9 cellular contexts compared by ENCODE assay signal in genomic region chrX:57156397-57157049, GRCh38. TPM values are rescaled to one million over a fixed set of nuclear protein-coding genes. Genes with fewer than 3 reads are reported as not detected.
DNase-seq lines count a peak whose midpoint lies in the region; ATAC-seq and TF ChIP-seq lines count a peak whose summit lies in the region.
"Had no signal": no experiment of that assay in that cellular context is flagged by ENCODE, and none has a peak within 500 bp of the region (broad histone marks: within the 10 kb centered on the region; RNA-seq: fewer than 3 reads in every experiment).

No MANE protein-coding gene starts in this region.

- H3K4me3 ChIP-seq in uterus, result no peak overlapping the region

- no peak overlapping the region for H3K27ac ChIP-seq in uterus

- ATAC-seq in HG02623 (IDR thresholded peaks at IDR 0.05; ENCODE audit: unreplicated experiment) (no peak), HG02759 (IDR thresholded peaks at IDR 0.05; ENCODE audit: unreplicated experiment) (no peak)
- ATAC-seq in activated T-cell treated with anti-CD3 and anti-CD28 coated beads, Interleukin-2, amount 50 U/mL, for 4 hours, result no peak

- no peaks in the 10 kb centered on the region for H3K4me1 Mint-ChIP-seq in activated T-cell treated with anti-CD3 and anti-CD28 coated beads, Interleukin-2, amount 50 U/mL, for 4 hours (ENCODE audit: low read depth)

- no peaks in the 10 kb centered on the region for H3K27me3 Mint-ChIP-seq in activated T-cell treated with anti-CD3 and anti-CD28 coated beads, Interleukin-2, amount 50 U/mL, for 4 hours (ENCODE audit: low read depth)
- H3K27me3 Mint-ChIP-seq: dendritic cell treated with granulocyte-macrophage colony-stimulating factor and Interleukin-4, amounts not matched to agents 40 ng/mL and 50 ng/mL, for 4 days had no signal

- peaks cover 12% of the 10 kb centered on the region for H3K9me3 Mint-ChIP-seq in activated T-cell treated with anti-CD3 and anti-CD28 coated beads, Interleukin-2, amount 50 U/mL, for 4 hours

- no peak for TF ChIP-seq CTCF in uterus (IDR thresholded peaks at IDR 0.05)

- intact Hi-C loops in uterus (cut with DNase I; ENCODE audit: low total_unique reads), result no loop called here

- H3K4me3 Mint-ChIP-seq in activated T-cell treated with anti-CD3 and anti-CD28 coated beads, Interleukin-2, amount 50 U/mL, for 4 hours, result no peak overlapping the region
- H3K4me3 Mint-ChIP-seq: dendritic cell treated with granulocyte-macrophage colony-stimulating factor and Interleukin-4, amounts not matched to agents 40 ng/mL and 50 ng/mL, for 4 days had no signal

- H3K4me1 ChIP-seq in uterus, result no peaks in the 10 kb centered on the region

- H3K36me3 ChIP-seq in uterus, result no peaks in the 10 kb centered on the region

- no peak for TF ChIP-seq POLR2A in uterus (IDR thresholded peaks at IDR 0.05)

- no peaks in the 10 kb centered on the region for H3K27me3 ChIP-seq in uterus

- DNase-seq in AG20443 (ENCODE audit: low spot score) (peak; percentile 49), HK-2 (ENCODE audit: unreplicated experiment) (peak; percentile 22), SW480 (ENCODE audit: low spot score) (peak; percentile 16), islet precursor cell (peak; percentile 59), uterus (no peak)
- DNase-seq in activated T-cell treated with anti-CD3 and anti-CD28 coated beads, Interleukin-2, amount 50 U/mL, for 4 hours, result no peak

- H3K9me3 ChIP-seq in uterus, result no peaks in the 10 kb centered on the region

- H3K36me3 Mint-ChIP-seq in activated T-cell treated with anti-CD3 and anti-CD28 coated beads, Interleukin-2, amount 50 U/mL, for 4 hours (ENCODE audit: insufficient read depth), result peaks cover 7% of the 10 kb centered on the region

RNA-seq across cellular contexts. Expression of gene SPIN2A, which starts 19.3 kb away (rescaled TPM):
- 1 to 10 TPM in 1 of 4 donors, under 1 TPM in 1, not detected in 2; 0.67 to 1.8 TPM for total RNA-seq in uterus
- under 1 TPM; 0.20 to 0.24 (median 0.22) TPM for total RNA-seq in activated T-cell treated with anti-CD3 and anti-CD28 coated beads, Interleukin-2, amount 50 U/mL, for 4 hours

RNA-seq across cellular contexts. Expression of gene SPIN2B, which starts 35.2 kb away (rescaled TPM):
- 10 to 100 TPM in 3 of 4 donors, 1 to 10 TPM in 1; 2.4 to 14.3 (median 12.5) TPM for total RNA-seq in uterus
- 1 to 10 TPM; 3.4 to 5.4 (median 3.5) TPM for total RNA-seq in activated T-cell treated with anti-CD3 and anti-CD28 coated beads, Interleukin-2, amount 50 U/mL, for 4 hours

Comparison
In these comparisons a context has a peak if more than half of its experiments do, and no peak if none do; other contexts are left out.
1. DNase-seq: peak in AG20443 (single experiment), HK-2 (single experiment), SW480 (single experiment) and islet precursor cell (single experiment); none in uterus (0 of 2) and activated T-cell treated with anti-CD3 and anti-CD28 coated beads, Interleukin-2, amount 50 U/mL, for 4 hours (single experiment).